In genomic region chr3:21738283-21738682, GRCh38 we compare ENCODE assay signal across 26 cellular contexts.
"Had no signal": no experiment of that assay in that cellular context is flagged by ENCODE, and none has a peak within 500 bp of the region (broad histone marks: within the 10 kb centered on the region; RNA-seq: fewer than 3 reads in every experiment).

No MANE protein-coding gene starts in this region.

- H3K9me3 ChIP-seq: stomach, suprapubic skin, testis, thoracic aorta, thyroid gland, tibial artery, transverse colon, upper lobe of right lung, uterus, vagina had no signal

- H3K36me3 ChIP-seq: stomach, suprapubic skin, thoracic aorta, thyroid gland, tibial artery, tibial nerve, transverse colon, upper lobe of left lung, upper lobe of right lung, uterus, vagina had no signal

- H3K4me3 ChIP-seq: stomach, suprapubic skin, testis, thoracic aorta, thyroid gland, tibial artery, tibial nerve, transverse colon, upper lobe of left lung, upper lobe of right lung, uterus, vagina had no signal

- ATAC-seq: stimulated activated effector memory CD8-positive, alpha-beta T cell treated with anti-CD3 and anti-CD28 coated beads, Interleukin-12 subunit alpha, Interleukin-12 subunit beta, amount 100 ng/mL, for 72 hours; stimulated activated memory B cell treated with anti-CD40 and anti-IgM and Interleukin-4, amounts not matched to agents 10 μg/mL and 1 μg/mL and 100 μg/mL, for 72 hours; stimulated activated naive B cell treated with anti-CD40 and anti-IgM and Interleukin-4, amounts not matched to agents 10 μg/mL and 1 μg/mL and 100 μg/mL, for 72 hours; stimulated activated naive CD8-positive, alpha-beta T cell treated with anti-CD3 and anti-CD28 coated beads, Interleukin-15, amount 100 ng/mL, for 72 hours; stimulated activated naive CD8-positive, alpha-beta T cell treated with anti-CD3 and anti-CD28 coated beads, Interleukin-15, Interleukin-2, amounts not matched to agents 100 U/mL and 50 U/mL, for 24 hours; upper lobe of right lung had no signal

- H3K4me1 ChIP-seq: stomach, suprapubic skin, testis, thyroid gland, tibial artery, tibial nerve, transverse colon, upper lobe of left lung, upper lobe of right lung, uterus, vagina had no signal

- DNase-seq: stimulated activated CD4-positive, alpha-beta T cell treated with anti-CD3 and anti-CD28 coated beads, Interleukin-2, amount 100 ng/mL, for 48 hours; stimulated activated CD4-positive, alpha-beta T cell treated with anti-CD3 and anti-CD28 coated beads, Interleukin-4, amount 100 ng/mL, for 1 hour; stimulated activated CD4-positive, alpha-beta T cell treated with anti-CD3 and anti-CD28 coated beads, Interleukin-4, amount 100 ng/mL, for 24 hours; stimulated activated CD4-positive, alpha-beta T cell treated with anti-CD3 and anti-CD28 coated beads, Interleukin-4, amount 100 ng/mL, for 4 hours; stimulated activated CD8-positive, alpha-beta memory T cell treated with anti-CD3 and anti-CD28 coated beads, Interleukin-4, amount 100 ng/mL, for 48 hours; stimulated activated naive B cell treated with anti-CD40 and anti-IgM and Interleukin-4, amounts not matched to agents 10 μg/mL and 1 μg/mL and 100 μg/mL, for 72 hours; stimulated activated naive CD4-positive, alpha-beta T cell; stimulated activated naive CD4-positive, alpha-beta T cell treated with Interleukin-2 at 50 U/mL for 16 hours; stimulated activated naive CD8-positive, alpha-beta T cell treated with anti-CD3 and anti-CD28 coated beads, Interleukin-15, amount 100 ng/mL, for 72 hours; stimulated activated naive CD8-positive, alpha-beta T cell treated with anti-CD3 and anti-CD28 coated beads, Interleukin-15, Interleukin-2, amounts not matched to agents 100 U/mL and 50 U/mL, for 24 hours; stomach; substantia nigra; testis; thyroid gland; tibial artery; transverse colon; trophoblast cell; upper lobe of left lung; upper lobe of right lung; uterus had no signal

- H3K27ac ChIP-seq: stomach, suprapubic skin, testis, thoracic aorta, thyroid gland, tibial artery, tibial nerve, transverse colon, upper lobe of left lung, upper lobe of right lung, uterus, vagina had no signal

- H3K27me3 ChIP-seq: stomach, suprapubic skin, testis, thyroid gland, tibial artery, tibial nerve, transverse colon, upper lobe of left lung, upper lobe of right lung, uterus, vagina had no signal
